Comparison of ENCODE assay signal across 15 cellular contexts in genomic region chr5:96855041-96855872, GRCh38. TPM values are rescaled to one million over a fixed set of nuclear protein-coding genes. Genes with fewer than 3 reads are reported as not detected.
A peak's percentile ranks its signal among the peaks of the same experiment; 100 is the strongest.
DNase-seq lines count a peak whose midpoint lies in the region; ATAC-seq, FAIRE-seq and TF ChIP-seq lines count a peak whose summit lies in the region.
"Had no signal": no experiment of that assay in that cellular context is flagged by ENCODE, and none has a peak within 500 bp of the region (broad histone marks: within the 10 kb centered on the region; RNA-seq: fewer than 3 reads in every experiment).

No MANE protein-coding gene starts in this region.

- DNase-seq in H4 (ENCODE audit: low spot score) (peak; percentile 76), RCC 7860 (ENCODE audit: low spot score) (peak; percentile 59), fibroblast of mammary gland (ENCODE audit: low read depth) (peak; percentile 97), renal cortical epithelial cell (ENCODE audit: low read depth) (peak; percentile 79), ureter (ENCODE audit: low spot score) (no peak), 8988T (no peak)
- DNase-seq in activated CD4-positive, alpha-beta T cell treated with anti-CD3 and anti-CD28 coated beads, Interleukin-2, amount 10 ng/mL, durations not matched to agents 24 days and 14 days: no peak
- DNase-seq: activated CD4-positive, alpha-beta T cell treated with anti-CD3 and anti-CD28 coated beads, Interleukin-2, amount 50 U/mL, for 4 hours; activated naive CD4-positive, alpha-beta T cell; CD8-positive, alpha-beta memory T cell; NCI-H226 had no signal

- ATAC-seq in GM18909 (IDR thresholded peaks at IDR 0.05; ENCODE audit: poor library complexity, unreplicated experiment): no peak

- no peaks in the 10 kb centered on the region for H3K36me3 Mint-ChIP-seq in activated CD4-positive, alpha-beta T cell treated with anti-CD3 and anti-CD28 coated beads, Interleukin-2, amount 10 ng/mL, durations not matched to agents 24 days and 14 days (ENCODE audit: low read depth)
- H3K36me3 Mint-ChIP-seq: mesothelial cell of epicardium had no signal

- H3K27ac Mint-ChIP-seq in activated CD4-positive, alpha-beta T cell treated with anti-CD3 and anti-CD28 coated beads, Interleukin-2, amount 10 ng/mL, durations not matched to agents 24 days and 14 days: no peak overlapping the region
- H3K27ac Mint-ChIP-seq: CD8-positive, alpha-beta memory T cell; mesothelial cell of epicardium had no signal

- H3K4me3 Mint-ChIP-seq in activated CD4-positive, alpha-beta T cell treated with anti-CD3 and anti-CD28 coated beads, Interleukin-2, amount 10 ng/mL, durations not matched to agents 24 days and 14 days: no peak overlapping the region
- H3K4me3 Mint-ChIP-seq: CD8-positive, alpha-beta memory T cell; mesothelial cell of epicardium had no signal

- H3K4me1 Mint-ChIP-seq in activated CD4-positive, alpha-beta T cell treated with anti-CD3 and anti-CD28 coated beads, Interleukin-2, amount 10 ng/mL, durations not matched to agents 24 days and 14 days: no peaks in the 10 kb centered on the region
- H3K4me1 Mint-ChIP-seq: CD8-positive, alpha-beta memory T cell; mesothelial cell of epicardium had no signal

- FAIRE-seq in RCC 7860 (lab: Jason Lieb, UNC): peak; percentile 78

- H3K4me3 ChIP-seq in fibroblast of mammary gland (ENCODE audit: control insufficient read depth, low read depth, low read length): no peak overlapping the region
- H3K4me3 ChIP-seq: HAP-1, right atrium auricular region had no signal

- peaks cover 8% of the 10 kb centered on the region for H3K27me3 Mint-ChIP-seq in activated CD4-positive, alpha-beta T cell treated with anti-CD3 and anti-CD28 coated beads, Interleukin-2, amount 10 ng/mL, durations not matched to agents 24 days and 14 days

- no peak for TF ChIP-seq CTCF in fibroblast of mammary gland (conservative IDR thresholded peaks at IDR 0.05; ENCODE audit: control insufficient read depth, insufficient read depth, low read depth, low read length)

- intact Hi-C loops in activated CD4-positive, alpha-beta T cell treated with anti-CD3 and anti-CD28 coated beads, Interleukin-2, amount 10 ng/mL, durations not matched to agents 24 days and 14 days (cut with micrococcal nuclease): no loop called here

- H3K9me3 Mint-ChIP-seq in activated CD4-positive, alpha-beta T cell treated with anti-CD3 and anti-CD28 coated beads, Interleukin-2, amount 10 ng/mL, durations not matched to agents 24 days and 14 days: no peaks in the 10 kb centered on the region
- H3K9me3 Mint-ChIP-seq: CD8-positive, alpha-beta memory T cell; mesothelial cell of epicardium had no signal

RNA-seq across cellular contexts. Expression of gene ERAP2, which starts 21.0 kb away (rescaled TPM):
- total RNA-seq in H4 (2014; rRNA removed; shearing (Covaris generic)): 3.9 and 8.8 TPM in 2 replicates
- total RNA-seq in renal cortical epithelial cell (6.4 and 184 TPM in 2 replicates), ureter (9.2 TPM)
- total RNA-seq in activated CD4-positive, alpha-beta T cell treated with anti-CD3 and anti-CD28 coated beads, Interleukin-2, amount 10 ng/mL, durations not matched to agents 24 days and 14 days: 48.9 and 51.3 TPM in 2 replicates

RNA-seq across cellular contexts. Expression of gene ERAP1, which starts 47.5 kb away (rescaled TPM):
- 33.2 and 53.4 TPM in 2 replicates for total RNA-seq in H4 (2014; rRNA removed; shearing (Covaris generic))
- 71.1 and 77.3 TPM in 2 replicates for total RNA-seq in renal cortical epithelial cell
- 88.3 TPM for total RNA-seq in ureter
- 91.6 and 99.1 TPM in 2 replicates for total RNA-seq in activated CD4-positive, alpha-beta T cell treated with anti-CD3 and anti-CD28 coated beads, Interleukin-2, amount 10 ng/mL, durations not matched to agents 24 days and 14 days

Comparison
In these comparisons a context has a peak if more than half of its experiments do, and no peak if none do; other contexts are left out.
1. DNase-seq: peak in H4 (single experiment), RCC 7860 (single experiment), fibroblast of mammary gland (single experiment) and renal cortical epithelial cell (single experiment); none in ureter (single experiment), activated CD4-positive, alpha-beta T cell treated with anti-CD3 and anti-CD28 coated beads, Interleukin-2, amount 10 ng/mL, durations not matched to agents 24 days and 14 days (single experiment) and 8988T (single experiment).